ENCODE assay signal across 13 cellular contexts in the genomic region with DNA sequence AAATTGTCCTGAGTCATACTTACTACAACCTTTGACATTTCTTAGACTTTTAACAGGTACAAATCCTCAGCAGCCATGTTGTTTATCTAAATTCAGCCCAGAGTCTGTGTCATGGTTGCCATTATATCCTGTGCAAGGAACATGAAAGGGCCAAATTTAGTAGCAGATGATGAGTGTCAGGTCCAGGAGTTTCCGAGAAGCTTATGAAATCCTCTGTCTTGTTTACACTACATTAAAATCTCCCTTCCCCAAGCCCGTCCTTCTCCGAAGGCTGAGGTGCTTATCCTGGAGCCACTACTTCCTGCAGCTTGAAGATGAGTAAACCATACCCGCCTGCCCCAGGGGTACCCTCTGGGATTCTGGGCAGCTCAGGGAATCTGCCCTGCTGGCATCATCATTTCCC.
DNase-seq lines count a peak whose midpoint lies in the region; ATAC-seq and TF ChIP-seq lines count a peak whose summit lies in the region.
"Had no signal": no experiment of that assay in that cellular context is flagged by ENCODE, and none has a peak within 500 bp of the region (broad histone marks: within the 10 kb centered on the region; RNA-seq: fewer than 3 reads in every experiment).

No MANE protein-coding gene starts in this region.

- H3K36me3 ChIP-seq in mesenchymal stem cell (ENCODE audit: control insufficient read depth in 1 of 2, insufficient read depth in 2 of 2, low read depth in 1 of 2, low read length in 2 of 2) (no peaks in the 10 kb centered on the region), upper lobe of left lung (no peaks in the 10 kb centered on the region)

- peak overlapping the region; percentile 80 for H2BK15ac ChIP-seq in mesenchymal stem cell (ENCODE audit: low read depth, poor library complexity, severe bottlenecking)

- no peak overlapping the region for H3K4me3 Mint-ChIP-seq in activated naive CD4-positive, alpha-beta T cell treated with anti-CD3 and anti-CD28 coated beads, Interleukin-2, amount 50 U/mL, for 24 hours
- H3K4me3 Mint-ChIP-seq: activated naive CD8-positive, alpha-beta T cell treated with anti-CD3 and anti-CD28 coated beads, Interleukin-2, amount 10 ng/mL, durations not matched to agents 7 days and 5 days had no signal

- no peak for ATAC-seq in activated naive CD4-positive, alpha-beta T cell treated with anti-CD3 and anti-CD28 coated beads, Interleukin-2, amount 50 U/mL, for 72 hours
- ATAC-seq in upper lobe of left lung (ENCODE audit: low FRiP score in 2 of 2): no peak
- ATAC-seq: Panc1 had no signal

- peak; percentile 60 to 98 (median 90) for TF ChIP-seq EP300 in upper lobe of left lung (IDR thresholded peaks at IDR 0.05)

- H2BK12ac ChIP-seq in mesenchymal stem cell (ENCODE audit: low read length in 2 of 2): peak overlapping the region in 1 of 2 experiments; percentile 27

- H3K23ac ChIP-seq in mesenchymal stem cell (ENCODE audit: low read length in 2 of 2): no peak overlapping the region

- H3K4ac ChIP-seq in mesenchymal stem cell (ENCODE audit: low read depth in 1 of 2, low read length in 2 of 2): peak overlapping the region; percentile 0 to 77

- H3K18ac ChIP-seq in mesenchymal stem cell (ENCODE audit: low read depth in 1 of 2, low read length in 2 of 2): peak overlapping the region; percentile 4 to 40

- no peak overlapping the region for H3K9ac ChIP-seq in mesenchymal stem cell (ENCODE audit: low read length)

- H3K9me3 Mint-ChIP-seq in activated naive CD4-positive, alpha-beta T cell treated with anti-CD3 and anti-CD28 coated beads, Interleukin-2, amount 50 U/mL, for 24 hours: peaks cover 6% of the 10 kb centered on the region
- peaks cover 7 to 23% of the 10 kb centered on the region in 2 donors for H3K9me3 Mint-ChIP-seq in activated naive CD4-positive, alpha-beta T cell treated with anti-CD3 and anti-CD28 coated beads, Interleukin-2, amount 50 U/mL, for 72 hours

- no peak overlapping the region for H3K4me2 ChIP-seq in mesenchymal stem cell (ENCODE audit: low read length, poor library complexity, severe bottlenecking)

- peaks cover 2% of the 10 kb centered on the region for H3K27me3 Mint-ChIP-seq in activated naive CD4-positive, alpha-beta T cell treated with anti-CD3 and anti-CD28 coated beads, Interleukin-2, amount 50 U/mL, for 24 hours

- H3K4me1 ChIP-seq in mesenchymal stem cell (ENCODE audit: control insufficient read depth, insufficient read depth, low read depth, low read length): peaks cover 3% of the 10 kb centered on the region
- peaks cover 20 to 44% (median 33%) of the 10 kb centered on the region in 4 donors for H3K4me1 ChIP-seq in upper lobe of left lung

- no peak overlapping the region for H2AK5ac ChIP-seq in mesenchymal stem cell (ENCODE audit: low read length, severe bottlenecking)

- no peak overlapping the region for H4K8ac ChIP-seq in mesenchymal stem cell (ENCODE audit: low read length)

- no peak overlapping the region for H2BK120ac ChIP-seq in mesenchymal stem cell (ENCODE audit: low read depth, low read length)

- WGBS in mesenchymal stem cell: 4% methylated on average over 4 of the region's 4 CpGs
- whole genome bisulfite sequencing in upper lobe of left lung, 2 donors: 15 to 55% methylated on average over 4 of the region's 4 CpGs

- H3K9me3 ChIP-seq in mesenchymal stem cell (ENCODE audit: control insufficient read depth, low read length): no peaks in the 10 kb centered on the region
- no peaks in the 10 kb centered on the region for H3K9me3 ChIP-seq in upper lobe of left lung
- H3K9me3 ChIP-seq: testis had no signal

- peak overlapping the region; percentile 80 for H3K27ac Mint-ChIP-seq in activated naive CD4-positive, alpha-beta T cell treated with anti-CD3 and anti-CD28 coated beads, Interleukin-2, amount 50 U/mL, for 24 hours
- H3K27ac Mint-ChIP-seq in activated naive CD4-positive, alpha-beta T cell treated with anti-CD3 and anti-CD28 coated beads, Interleukin-2, amount 50 U/mL, for 72 hours: peak overlapping the region in 1 of 2 donors; percentile 70
- H3K27ac Mint-ChIP-seq: activated naive CD8-positive, alpha-beta T cell treated with anti-CD3 and anti-CD28 coated beads, Interleukin-2, amount 10 ng/mL, durations not matched to agents 7 days and 5 days had no signal

- H3K4me3 ChIP-seq in coronary artery (peak overlapping the region; percentile 8), mesenchymal stem cell (ENCODE audit: insufficient read depth in 1 of 2, low read depth in 1 of 2, low read length in 2 of 2) (no peak overlapping the region), upper lobe of left lung (no peak overlapping the region)
- H3K4me3 ChIP-seq: testis had no signal

- no peaks in the 10 kb centered on the region for H3K79me1 ChIP-seq in mesenchymal stem cell (replicated peaks; ENCODE audit: low read length, poor library complexity, severe bottlenecking)

- no peak for TF ChIP-seq POLR2A in upper lobe of left lung (IDR thresholded peaks at IDR 0.05)

- no peak overlapping the region for H2BK5ac ChIP-seq in mesenchymal stem cell (ENCODE audit: low read depth, low read length, poor library complexity, severe bottlenecking)

- H3K4me1 Mint-ChIP-seq in activated naive CD4-positive, alpha-beta T cell treated with anti-CD3 and anti-CD28 coated beads, Interleukin-2, amount 50 U/mL, for 24 hours: peaks cover 42% of the 10 kb centered on the region

- H3K27me3 ChIP-seq in mesenchymal stem cell (ENCODE audit: control insufficient read depth in 1 of 2, insufficient read depth in 1 of 2, low read length in 2 of 2) (no peaks in the 10 kb centered on the region), upper lobe of left lung (no peaks in the 10 kb centered on the region)
- H3K27me3 ChIP-seq: testis had no signal

- H3K27ac ChIP-seq in coronary artery (peak overlapping the region; percentile 81 to 90), mesenchymal stem cell (ENCODE audit: low read length, poor library complexity, severe bottlenecking) (no peak overlapping the region), upper lobe of left lung (peak overlapping the region; percentile 71 to 86 (median 75))
- H3K27ac ChIP-seq: HL-60, testis had no signal

- TF ChIP-seq CTCF in coronary artery (IDR thresholded peaks at IDR 0.05) (no peak), upper lobe of left lung (IDR thresholded peaks at IDR 0.05) (no peak)

- peaks cover 10% of the 10 kb centered on the region for H3K36me3 Mint-ChIP-seq in activated naive CD4-positive, alpha-beta T cell treated with anti-CD3 and anti-CD28 coated beads, Interleukin-2, amount 50 U/mL, for 24 hours
- H3K36me3 Mint-ChIP-seq in activated naive CD4-positive, alpha-beta T cell treated with anti-CD3 and anti-CD28 coated beads, Interleukin-2, amount 50 U/mL, for 72 hours: peaks cover 10 to 16% of the 10 kb centered on the region in 2 donors

- no peak overlapping the region for H2AFZ ChIP-seq in mesenchymal stem cell (ENCODE audit: low read depth, low read length)

- peak overlapping the region; percentile 8 for H4K91ac ChIP-seq in mesenchymal stem cell (ENCODE audit: low read length)

- H3K14ac ChIP-seq in mesenchymal stem cell (ENCODE audit: low read length in 2 of 2): no peak overlapping the region

- DNase-seq in activated naive CD4-positive, alpha-beta T cell treated with anti-CD3 and anti-CD28 coated beads, Interleukin-2, amount 50 U/mL, for 72 hours (ENCODE audit: low spot score in 2 of 2): no peak
- no peak for DNase-seq in coronary artery (ENCODE audit: low spot score)
- DNase-seq in mesenchymal stem cell: peak; percentile 90
- DNase-seq in upper lobe of left lung: peak in 1 of 2 donors; percentile 48
- no peak for DNase-seq in NCI-H2081 treated with DMSO at 0.1 percent for 48 hours (lab: John Stamatoyannopoulos, UW)
- DNase-seq in T-helper 9 cell: no peak
- no peak for DNase-seq in activated CD4-positive, CD25-positive, alpha-beta regulatory T cell (lab: John Stamatoyannopoulos, UW)
- DNase-seq: activated naive CD8-positive, alpha-beta T cell treated with anti-CD3 and anti-CD28 coated beads, Interleukin-2, amount 10 ng/mL, durations not matched to agents 7 days and 5 days; NCI-H187; testis had no signal
